27 cellular contexts compared by ENCODE assay signal in genomic region chr16:31674686-31675085, GRCh38.
DNase-seq lines count a peak whose midpoint lies in the region; ATAC-seq, FAIRE-seq and TF ChIP-seq lines count a peak whose summit lies in the region.
"Had no signal": no experiment of that assay in that cellular context is flagged by ENCODE, and none has a peak within 500 bp of the region (broad histone marks: within the 10 kb centered on the region; RNA-seq: fewer than 3 reads in every experiment).

No MANE protein-coding gene starts in this region.

- WGBS in HepG2 (ENCODE audit: low lambda C conversion rate), result 0% methylated on average over 1 of the region's 1 CpG
- WGBS in right lobe of liver (ENCODE audit: insufficient coverage, low coverage, low lambda C conversion rate, missing lambda C conversion rate), result 8% methylated on average over 1 of the region's 1 CpG
- 0% methylated on average over 1 of the region's 1 CpG for WGBS in K562 (ENCODE audit: insufficient coverage, low coverage, missing lambda C conversion rate)
- 53 to 64% (median 56%) methylated on average over 1 of the region's 1 CpG for WGBS in small intestine, 3 donors
- WGBS in stomach, 5 donors, result 49 to 66% (median 58%) methylated on average over 1 of the region's 1 CpG

- BruUV-seq in HepG2 (replicated peaks; lab: Mats Ljungman, UMichigan), result no TSS peak
- no TSS peak for BruUV-seq in K562 (replicated peaks; lab: Mats Ljungman, UMichigan)

- no peak overlapping the region for H3K9ac ChIP-seq in HepG2 (ENCODE audit: insufficient read depth, low read depth, low read length)
- H3K9ac ChIP-seq in K562 (ENCODE audit: insufficient read depth in 1 of 2, low read depth in 2 of 2, low read length in 2 of 2), result no peak overlapping the region
- no peak overlapping the region for H3K9ac ChIP-seq in kidney (ENCODE audit: low read length in 2 of 2)
- H3K9ac ChIP-seq: BLaER1 had no signal

- no peak overlapping the region for H2AFZ ChIP-seq in HepG2 (ENCODE audit: low read length)
- H2AFZ ChIP-seq in K562 (ENCODE audit: low read depth, low read length), result no peak overlapping the region

- CTCF ChIA-PET in HepG2 (lab: Yijun Ruan, JAX; ENCODE audit: low intra/inter-chr PET ratio, low total read pairs), result no interaction called here
- CTCF ChIA-PET in K562 (lab: Yijun Ruan, JAX; ENCODE audit: low intra/inter-chr PET ratio), result no interaction called here

- POLR2A ChIA-PET in HepG2 (lab: Yijun Ruan, JAX), result no interaction called here
- POLR2A ChIA-PET in K562 (lab: Yijun Ruan, JAX), result no interaction called here

- TF ChIP-seq EP300 in HepG2 (IDR thresholded peaks at IDR 0.05; ENCODE audit: low read depth in 2 of 2, low read length in 2 of 2), result no peak
- no peak for TF ChIP-seq EP300 in HepG2 (CRISPR knock-in tag; IDR thresholded peaks at IDR 0.05; ENCODE audit: borderline replicate concordance)
- TF ChIP-seq EP300 in K562 (IDR thresholded peaks at IDR 0.05; ENCODE audit: low read length), result no peak
- TF ChIP-seq EP300 in stomach (IDR thresholded peaks at IDR 0.05), result no peak

- TF ChIP-seq RAD21 in HepG2 (CRISPR knock-in tag; IDR thresholded peaks at IDR 0.05), result no peak
- TF ChIP-seq RAD21 in K562 (CRISPR knock-in tag; conservative IDR thresholded peaks at IDR 0.05 in 1 of 2, IDR thresholded peaks at IDR 0.05 in 1 of 2), result no peak

- intact Hi-C loops in HepG2 (cut with micrococcal nuclease; ENCODE audit: unreplicated experiment), result no loop called here
- intact Hi-C loops in right lobe of liver (cut with DNase I), result no loop called here
- intact Hi-C loops in K562 (cut with micrococcal nuclease), result no loop called here
- intact Hi-C loops in kidney (cut with DNase I), result no loop called here
- intact Hi-C loops in stomach (cut with DNase I; ENCODE audit: low total_unique reads), result no loop called here

- H4K20me1 ChIP-seq in HepG2 (ENCODE audit: insufficient read depth, low read length), result no peaks in the 10 kb centered on the region
- H4K20me1 ChIP-seq in K562 (replicated peaks; ENCODE audit: control insufficient read depth, insufficient read depth, low read length), result no peaks in the 10 kb centered on the region
- H4K20me1 ChIP-seq: BLaER1 had no signal

- H3K27ac ChIP-seq in HepG2 (ENCODE audit: extremely low read length, insufficient read depth, low read length) (no peak overlapping the region), right lobe of liver (no peak overlapping the region), K562 (ENCODE audit: extremely low read depth, low read depth, low read length) (no peak overlapping the region), kidney (ENCODE audit: low read depth in 2 of 2, low read length in 2 of 2) (no peak overlapping the region), small intestine (ENCODE audit: low read depth in 1 of 2, low read length in 1 of 2) (no peak overlapping the region), stomach (no peak overlapping the region)
- H3K27ac ChIP-seq: 22Rv1, BLaER1 had no signal

- no peak for TF ChIP-seq CTCF in HepG2 (CRISPR knock-in tag; IDR thresholded peaks at IDR 0.05)
- TF ChIP-seq CTCF in right lobe of liver (IDR thresholded peaks at IDR 0.05), result no peak
- no peak for TF ChIP-seq CTCF in K562 (IDR thresholded peaks at IDR 0.05 in 2 of 3, conservative IDR thresholded peaks at IDR 0.05 in 1 of 3; ENCODE audit: insufficient read depth in 2 of 3, low read depth in 1 of 3, low read length in 3 of 3)
- TF ChIP-seq CTCF in kidney (IDR thresholded peaks at IDR 0.05; ENCODE audit: borderline replicate concordance, extremely low read depth, insufficient read depth), result no peak
- TF ChIP-seq CTCF in stomach (IDR thresholded peaks at IDR 0.05), result no peak

- no peaks in the 10 kb centered on the region for H3K4me1 ChIP-seq in HepG2 (ENCODE audit: insufficient read depth, low read length)
- no peaks in the 10 kb centered on the region for H3K4me1 ChIP-seq in right lobe of liver
- H3K4me1 ChIP-seq in K562 (replicated peaks in 1 of 2; ENCODE audit: control insufficient read depth in 2 of 2, insufficient read depth in 2 of 2, low read length in 2 of 2), result no peaks in the 10 kb centered on the region
- H3K4me1 ChIP-seq in kidney (ENCODE audit: control insufficient read depth in 1 of 2, insufficient read depth in 1 of 2, low read depth in 1 of 2, low read length in 2 of 2), result peaks cover 0 to 2% of the 10 kb centered on the region in 2 donors
- H3K4me1 ChIP-seq in small intestine (ENCODE audit: control insufficient read depth in 2 of 2, insufficient read depth in 1 of 2, low read depth in 1 of 2, low read length in 1 of 2), result no peaks in the 10 kb centered on the region
- no peaks in the 10 kb centered on the region for H3K4me1 ChIP-seq in stomach
- H3K4me1 ChIP-seq: BE2C had no signal

- in situ Hi-C loops in HepG2 (cut with HindIII; ENCODE audit: extremely low pct_ligation_motif_present, low pct_unique_long_range_greater_than_20kb), result no loop called here
- in situ Hi-C loops in K562 (cut with MboI), result no loop called here

- no peak for ATAC-seq in HepG2
- no peak for ATAC-seq in right lobe of liver
- ATAC-seq in K562, result no peak
- ATAC-seq: GM12878 had no signal

- no peaks in the 10 kb centered on the region for H3K9me1 ChIP-seq in K562 (ENCODE audit: control insufficient read depth, insufficient read depth, low read length)

- DNase-seq in HepG2 (ENCODE audit: low spot score), result no peak
- no peak for DNase-seq in right lobe of liver
- no peak for DNase-seq in K562 (ENCODE audit: extremely low read depth in 1 of 4, low spot score in 3 of 4)
- no peak for DNase-seq in kidney
- DNase-seq in small intestine, result no peak
- no peak for DNase-seq in activated T-cell treated with anti-CD3 and anti-CD28 coated beads, Interleukin-2, amount 50 U/mL, for 48 hours
- no peak for DNase-seq in stomach
- no peak for DNase-seq in stimulated activated CD4-positive, alpha-beta T cell treated with anti-CD3 and anti-CD28 coated beads, Interleukin-4, amount 100 ng/mL, for 24 hours
- DNase-seq: ACHN; BE2C; C1 segment of cervical spinal cord; CD4-positive, alpha-beta memory T cell; CD4-positive, CD25-positive, alpha-beta regulatory T cell; CD8-positive, alpha-beta memory T cell; COR-L47; DMS 273 treated with DMSO at 0.1 percent for 48 hours; DMS153; DMS53; DMS79; DND-41; EL; GDM1 had no signal

- H3K36me3 ChIP-seq in HepG2 (replicated peaks in 1 of 2; ENCODE audit: control insufficient read depth in 1 of 2, insufficient read depth in 2 of 2, low read length in 2 of 2) (no peaks in the 10 kb centered on the region), right lobe of liver (no peaks in the 10 kb centered on the region), K562 (ENCODE audit: control insufficient read depth, insufficient read depth, low read length) (no peaks in the 10 kb centered on the region), kidney (ENCODE audit: control insufficient read depth in 1 of 2, insufficient read depth in 2 of 2, low read length in 2 of 2) (no peaks in the 10 kb centered on the region), small intestine (ENCODE audit: control insufficient read depth in 2 of 2, insufficient read depth in 2 of 2, low read length in 2 of 2) (no peaks in the 10 kb centered on the region), stomach (no peaks in the 10 kb centered on the region)
- H3K36me3 ChIP-seq: BE2C, BLaER1 had no signal

- H3K27me3 ChIP-seq in HepG2 (ENCODE audit: control insufficient read depth in 1 of 2, insufficient read depth in 2 of 2, low read length in 2 of 2) (no peaks in the 10 kb centered on the region), right lobe of liver (no peaks in the 10 kb centered on the region), K562 (ENCODE audit: control insufficient read depth in 2 of 2, insufficient read depth in 2 of 2, low read length in 2 of 2) (no peaks in the 10 kb centered on the region), small intestine (ENCODE audit: control insufficient read depth in 2 of 2, insufficient read depth in 2 of 2, low read length in 2 of 2) (no peaks in the 10 kb centered on the region), stomach (peaks cover 0 to 7% (median 0%) of the 10 kb centered on the region in 3 donors)
- H3K27me3 ChIP-seq: BLaER1 had no signal

- no peak overlapping the region for H3K4me2 ChIP-seq in HepG2 (ENCODE audit: low read depth, low read length)
- no peak overlapping the region for H3K4me2 ChIP-seq in K562 (ENCODE audit: insufficient read depth, low read length)
- H3K4me2 ChIP-seq: BLaER1 had no signal

- FAIRE-seq in HepG2 (lab: Jason Lieb, UNC), result peak; percentile 36
- no peak for FAIRE-seq in K562 (lab: Jason Lieb, UNC)
- FAIRE-seq in kidney (lab: Jason Lieb, UNC), result peak; percentile 45
- FAIRE-seq in small intestine (lab: Jason Lieb, UNC), result peak; percentile 71
- FAIRE-seq: GM12878, GM12892, GM18507 had no signal

- H3K79me2 ChIP-seq in HepG2 (ENCODE audit: insufficient read depth, low read length) (no peaks in the 10 kb centered on the region), K562 (ENCODE audit: control insufficient read depth, insufficient read depth, low read length) (no peaks in the 10 kb centered on the region)

- peaks cover 12% of the 10 kb centered on the region; the same call in 1 of the 2 replicates for H3K9me3 ChIP-seq in HepG2 (ENCODE audit: low read length)
- no peaks in the 10 kb centered on the region for H3K9me3 ChIP-seq in right lobe of liver
- H3K9me3 ChIP-seq in K562 (replicated peaks; ENCODE audit: control insufficient read depth, insufficient read depth, low read depth, low read length), result no peaks in the 10 kb centered on the region
- no peaks in the 10 kb centered on the region for H3K9me3 ChIP-seq in kidney (ENCODE audit: control insufficient read depth in 1 of 2, low read length in 2 of 2)
- no peaks in the 10 kb centered on the region for H3K9me3 ChIP-seq in small intestine (ENCODE audit: control insufficient read depth, low read depth)
- H3K9me3 ChIP-seq in stomach, result peaks cover 0 to 7% (median 0%) of the 10 kb centered on the region in 4 donors
- H3K9me3 ChIP-seq: BE2C had no signal

- no peak for TF ChIP-seq POLR2A in HepG2 (IDR thresholded peaks at IDR 0.05; ENCODE audit: insufficient read depth in 1 of 2, low read depth in 2 of 2, low read length in 2 of 2)
- TF ChIP-seq POLR2A in right lobe of liver (IDR thresholded peaks at IDR 0.05), result no peak
- TF ChIP-seq POLR2A in K562 (conservative IDR thresholded peaks at IDR 0.05), result no peak
- TF ChIP-seq POLR2A in stomach (IDR thresholded peaks at IDR 0.05), result no peak

- no peak overlapping the region for H3K4me3 ChIP-seq in HepG2 (replicated peaks in 1 of 3; ENCODE audit: insufficient read depth in 1 of 3, low read depth in 2 of 3, low read length in 3 of 3)
- no peak overlapping the region for H3K4me3 ChIP-seq in right lobe of liver
- H3K4me3 ChIP-seq in K562, result no peak overlapping the region
- no peak overlapping the region for H3K4me3 ChIP-seq in kidney (ENCODE audit: low read length in 2 of 2)
- no peak overlapping the region for H3K4me3 ChIP-seq in small intestine (ENCODE audit: low read depth in 1 of 2, low read length in 2 of 2)
- no peak overlapping the region for H3K4me3 ChIP-seq in stomach
- H3K4me3 ChIP-seq: BLaER1, GM12878 had no signal

TF ChIP-seq in HepG2, 621 proteins besides CTCF, POLR2A, EP300 and RAD21 (continues in another document):
- TF ChIP-seq MAFK (conservative IDR thresholded peaks at IDR 0.05 in 1 of 2, IDR thresholded peaks at IDR 0.05 in 1 of 2; ENCODE audit: low read length in 2 of 2), result peak; percentile 66 to 73
- no peak for TF ChIP-seq ZSCAN12 (CRISPR knock-in tag; IDR thresholded peaks at IDR 0.05)

TF ChIP-seq in K562, 482 proteins besides CTCF, POLR2A, EP300 and RAD21 (continues in another document):
- TF ChIP-seq ZNF316 (IDR thresholded peaks at IDR 0.05) (peak; percentile 69), GABPB1 (CRISPR knock-in tag; IDR thresholded peaks at IDR 0.05) (no peak)

Comparison
In these comparisons a context has a peak if more than half of its experiments do, and no peak if none do; other contexts are left out.
1. Of the 241 proteins assayed by ChIP-seq in both HepG2 and K562: peak only in HepG2: MAFF and MAFK; only in K562: none; in both: none; in neither: 239.